ENCODE assay signal across 18 cellular contexts in the genomic region with DNA sequence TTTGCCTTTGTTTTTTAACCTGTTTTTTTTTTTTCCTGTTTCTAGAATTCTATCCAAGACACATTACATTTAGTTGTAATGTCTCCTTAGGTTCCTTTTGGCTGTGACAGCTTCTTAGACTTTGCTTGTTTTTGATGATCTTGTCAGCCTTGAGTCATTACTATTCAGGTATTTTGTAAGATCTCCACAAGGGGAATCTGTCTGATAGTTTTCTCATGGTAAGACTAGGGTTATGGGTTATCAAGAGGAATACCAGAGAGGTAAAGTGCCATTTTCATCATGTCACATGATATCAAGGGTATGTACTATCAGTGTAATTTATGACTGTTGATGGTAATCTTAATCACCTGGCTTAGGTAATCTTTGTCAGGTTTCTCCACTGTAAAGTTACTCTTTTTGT.
DNase-seq lines count a peak whose midpoint lies in the region; ATAC-seq and TF ChIP-seq lines count a peak whose summit lies in the region.
"Had no signal": no experiment of that assay in that cellular context is flagged by ENCODE, and none has a peak within 500 bp of the region (broad histone marks: within the 10 kb centered on the region; RNA-seq: fewer than 3 reads in every experiment).

No MANE protein-coding gene starts in this region.

- peaks cover 30% of the 10 kb centered on the region for H3K36me3 Mint-ChIP-seq in activated T-cell treated with anti-CD3 and anti-CD28 coated beads, Interleukin-2, amount 50 U/mL, for 24 hours (ENCODE audit: low read depth)
- H3K36me3 Mint-ChIP-seq in stimulated activated effector memory CD8-positive, alpha-beta T cell treated with anti-CD3 and anti-CD28 coated beads, Interleukin-12 subunit alpha, Interleukin-12 subunit beta, amount 100 ng/mL, for 72 hours, result no peaks in the 10 kb centered on the region

- no peak overlapping the region for H3K4me3 ChIP-seq in NB4 (ENCODE audit: low read depth, low read length)
- H3K4me3 ChIP-seq: colonic mucosa had no signal

- H3K4me3 Mint-ChIP-seq in activated T-cell treated with anti-CD3 and anti-CD28 coated beads, Interleukin-2, amount 50 U/mL, for 24 hours, result peak overlapping the region; percentile 57
- H3K4me3 Mint-ChIP-seq in stimulated activated effector memory CD8-positive, alpha-beta T cell treated with anti-CD3 and anti-CD28 coated beads, Interleukin-12 subunit alpha, Interleukin-12 subunit beta, amount 100 ng/mL, for 72 hours, result peak overlapping the region; percentile 4
- H3K4me3 Mint-ChIP-seq: IgD-negative memory B cell, memory B cell, neural crest cell had no signal

- no peak for DNase-seq in activated T-cell treated with anti-CD3 and anti-CD28 coated beads, Interleukin-2, amount 50 U/mL, for 24 hours
- DNase-seq in activated T-cell treated with anti-CD3 and anti-CD28 coated beads, Interleukin-2, amount 50 U/mL, for 1 hour, result no peak
- peak; percentile 38 for DNase-seq in NB4 (ENCODE audit: low read depth)
- peak; percentile 50 for DNase-seq in amniotic epithelial cell (ENCODE audit: low read depth)
- DNase-seq in stimulated activated effector memory CD8-positive, alpha-beta T cell treated with anti-CD3 and anti-CD28 coated beads, Interleukin-12 subunit alpha, Interleukin-12 subunit beta, amount 100 ng/mL, for 72 hours (ENCODE audit: low spot score in 2 of 2), result no peak
- DNase-seq in NCI-H2107 treated with DMSO at 0.1 percent for 48 hours (lab: John Stamatoyannopoulos, UW; ENCODE audit: unreplicated experiment), result no peak
- DNase-seq in NOMO-1 (lab: John Stamatoyannopoulos, UW; ENCODE audit: unreplicated experiment in 2 of 2), result no peak
- DNase-seq: ACHN; activated CD4-positive, CD25-positive, alpha-beta regulatory T cell; colonic mucosa; NK-92 treated with Interleukin-12 subunit alpha and Interleukin-12 subunit beta, amount 100 ng/mL, for 24 hours; retina; stimulated activated CD4-positive, alpha-beta T cell treated with anti-CD3 and anti-CD28 coated beads, Interleukin-15, amount 100 ng/mL, for 24 hours had no signal

- peaks cover 8% of the 10 kb centered on the region for H3K9me3 Mint-ChIP-seq in activated T-cell treated with anti-CD3 and anti-CD28 coated beads, Interleukin-2, amount 50 U/mL, for 24 hours
- H3K9me3 Mint-ChIP-seq in stimulated activated effector memory CD8-positive, alpha-beta T cell treated with anti-CD3 and anti-CD28 coated beads, Interleukin-12 subunit alpha, Interleukin-12 subunit beta, amount 100 ng/mL, for 72 hours, result peaks cover 2% of the 10 kb centered on the region

- H3K27ac Mint-ChIP-seq in activated T-cell treated with anti-CD3 and anti-CD28 coated beads, Interleukin-2, amount 50 U/mL, for 24 hours, result peak overlapping the region; percentile 98
- H3K27ac Mint-ChIP-seq in stimulated activated effector memory CD8-positive, alpha-beta T cell treated with anti-CD3 and anti-CD28 coated beads, Interleukin-12 subunit alpha, Interleukin-12 subunit beta, amount 100 ng/mL, for 72 hours, result peak overlapping the region; percentile 30
- H3K27ac Mint-ChIP-seq: IgD-negative memory B cell, memory B cell had no signal

- ATAC-seq in stimulated activated effector memory CD8-positive, alpha-beta T cell treated with anti-CD3 and anti-CD28 coated beads, Interleukin-12 subunit alpha, Interleukin-12 subunit beta, amount 100 ng/mL, for 72 hours, result no peak
- ATAC-seq in GM21619 (IDR thresholded peaks at IDR 0.05; ENCODE audit: unreplicated experiment), result no peak
- ATAC-seq: Right ventricle myocardium inferior had no signal

- TF ChIP-seq POLR2A in NB4 (IDR thresholded peaks at IDR 0.05; ENCODE audit: extremely low read depth, insufficient read length), result no peak

- H3K27me3 Mint-ChIP-seq in activated T-cell treated with anti-CD3 and anti-CD28 coated beads, Interleukin-2, amount 50 U/mL, for 24 hours, result no peaks in the 10 kb centered on the region
- H3K27me3 Mint-ChIP-seq: IgD-negative memory B cell, memory B cell had no signal

- TF ChIP-seq CTCF in NB4 (IDR thresholded peaks at IDR 0.05; ENCODE audit: low read depth, low read length), result no peak

- H3K4me1 Mint-ChIP-seq in activated T-cell treated with anti-CD3 and anti-CD28 coated beads, Interleukin-2, amount 50 U/mL, for 24 hours (ENCODE audit: low read depth), result peaks cover 72% of the 10 kb centered on the region
- peaks cover 30% of the 10 kb centered on the region for H3K4me1 Mint-ChIP-seq in stimulated activated effector memory CD8-positive, alpha-beta T cell treated with anti-CD3 and anti-CD28 coated beads, Interleukin-12 subunit alpha, Interleukin-12 subunit beta, amount 100 ng/mL, for 72 hours
- H3K4me1 Mint-ChIP-seq: memory B cell, neural crest cell had no signal

Comparison
In these comparisons a context has a peak if more than half of its experiments do, and no peak if none do; other contexts are left out.
1. DNase-seq: peak in NB4 (single experiment) and amniotic epithelial cell (single experiment); none in activated T-cell treated with anti-CD3 and anti-CD28 coated beads, Interleukin-2, amount 50 U/mL, for 24 hours (single experiment), activated T-cell treated with anti-CD3 and anti-CD28 coated beads, Interleukin-2, amount 50 U/mL, for 1 hour (single experiment), stimulated activated effector memory CD8-positive, alpha-beta T cell treated with anti-CD3 and anti-CD28 coated beads, Interleukin-12 subunit alpha, Interleukin-12 subunit beta, amount 100 ng/mL, for 72 hours (0 of 2), NCI-H2107 treated with DMSO at 0.1 percent for 48 hours (single experiment) and NOMO-1 (0 of 2).